ENCODE assay signal across 25 cellular contexts in the genomic region with DNA sequence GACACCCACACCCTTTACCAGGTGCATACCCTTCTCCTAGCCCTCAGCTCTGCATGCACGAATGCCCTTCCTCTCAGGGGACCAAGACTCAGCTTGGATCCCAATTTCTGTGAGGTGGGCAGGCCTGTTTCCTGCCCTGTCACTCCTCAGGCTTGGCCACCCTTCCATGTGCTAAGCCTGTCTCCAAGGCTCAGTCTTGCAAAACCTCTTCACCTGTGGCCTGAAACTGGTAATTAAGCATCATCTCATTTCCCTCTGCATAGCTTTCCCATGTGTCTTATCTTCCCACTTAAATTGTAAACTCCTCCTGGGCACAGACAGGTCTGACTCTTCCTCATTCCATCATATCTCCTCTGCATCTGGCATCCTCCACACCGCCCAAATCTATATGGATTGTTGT. TPM values are rescaled to one million over a fixed set of nuclear protein-coding genes. Genes with fewer than 3 reads are reported as not detected.
A peak's percentile ranks its signal among the peaks of the same experiment; 100 is the strongest.
DNase-seq lines count a peak whose midpoint lies in the region; FAIRE-seq and TF ChIP-seq lines count a peak whose summit lies in the region.
"Had no signal": no experiment of that assay in that cellular context is flagged by ENCODE, and none has a peak within 500 bp of the region (broad histone marks: within the 10 kb centered on the region; RNA-seq: fewer than 3 reads in every experiment).

No MANE protein-coding gene starts in this region.

- peaks cover 0 to 9% of the 10 kb centered on the region in 2 experiments; a peak in 2 of 4 replicates for H3K9me3 ChIP-seq in H1 (ENCODE audit: insufficient read depth in 2 of 2, low read depth in 1 of 2, low read length in 1 of 2)
- H3K9me3 ChIP-seq in CD4-positive, alpha-beta memory T cell (ENCODE audit: control insufficient read depth in 1 of 2, low read length in 2 of 2) = no peaks in the 10 kb centered on the region

- peak overlapping the region; percentile 78; the same call in 1 of the 2 replicates for H3K18ac ChIP-seq in H1 (ENCODE audit: extremely low read depth, low read length)

- no peaks in the 10 kb centered on the region for H3K36me3 ChIP-seq in H1 (ENCODE audit: control insufficient read depth in 2 of 4, insufficient read depth in 4 of 4, low read length in 3 of 4)
- no peaks in the 10 kb centered on the region for H3K36me3 ChIP-seq in CD4-positive, alpha-beta memory T cell (ENCODE audit: insufficient read depth, low read length)

- H3K4me1 ChIP-seq in H1 (replicated peaks in 1 of 4; ENCODE audit: control insufficient read depth in 3 of 4, insufficient read depth in 4 of 4, low read length in 3 of 4) = peaks cover 0 to 8% (median 2%) of the 10 kb centered on the region in 4 experiments; a peak in 4 of 7 replicates
- H3K4me1 ChIP-seq in CD4-positive, alpha-beta memory T cell (ENCODE audit: insufficient read depth, low read length) = no peaks in the 10 kb centered on the region

- H3K4me1 Mint-ChIP-seq in CD14-positive monocyte = peaks cover 54% of the 10 kb centered on the region
- H3K4me1 Mint-ChIP-seq in nephron progenitor cell = peaks cover 6% of the 10 kb centered on the region
- H3K4me1 Mint-ChIP-seq in CD4-positive, alpha-beta memory T cell = no peaks in the 10 kb centered on the region

- DNase-seq in CD14-positive monocyte (ENCODE audit: low spot score) (no peak), Kasumi-1 (lab: John Stamatoyannopoulos, UW) (peak; percentile 26 to 27), H1 (ENCODE audit: low read depth in 1 of 2, low spot score in 2 of 2) (no peak), nephron progenitor cell (no peak), ACHN (no peak), GM10248 (ENCODE audit: extremely low spot score) (no peak)
- DNase-seq in CD4-positive, alpha-beta memory T cell = no peak
- DNase-seq in activated CD8-positive, alpha-beta memory T cell treated with anti-CD3 and anti-CD28 coated beads, Interleukin-2, amount 50 U/mL, for 48 hours = no peak
- DNase-seq: Calu3; CD4-positive, alpha-beta T cell; HFFc6; KG1; NCI-H1417; NCI-H1694 treated with DMSO at 0.1 percent for 48 hours; NCI-H2081 treated with DMSO at 0.1 percent for 48 hours; NCI-H2171 treated with DMSO at 0.1 percent for 48 hours; NCI-H446 treated with DMSO at 0.1 percent for 48 hours; NCI-H526 treated with DMSO at 0.1 percent for 48 hours; SHP77 treated with DMSO at 0.1 percent for 48 hours; SW 1271 had no signal

- no peak overlapping the region for H2AK5ac ChIP-seq in H1 (ENCODE audit: low read depth, low read length)

- H4K20me1 ChIP-seq in H1 (replicated peaks in 1 of 2; ENCODE audit: control insufficient read depth in 1 of 2, insufficient read depth in 2 of 2, low read length in 2 of 2) = no peaks in the 10 kb centered on the region

- TF ChIP-seq CTCF in CD14-positive monocyte (IDR thresholded peaks at IDR 0.05) (no peak), H1 (IDR thresholded peaks at IDR 0.05; ENCODE audit: control extremely low read depth in 1 of 3, insufficient read depth in 1 of 3, low read depth in 1 of 3, low read length in 3 of 3) (no peak), nephron progenitor cell (IDR thresholded peaks at IDR 0.05) (no peak), GM10248 (IDR thresholded peaks at IDR 0.05; ENCODE audit: control extremely low read depth, extremely low read depth, low read depth, missing control alignments) (no peak)

- H3K23me2 ChIP-seq in H1 (ENCODE audit: low read depth, low read length) = no peaks in the 10 kb centered on the region; the same call in 1 of the 2 replicates

- intact Hi-C loops in CD14-positive monocyte (cut with micrococcal nuclease) = no loop called here
- intact Hi-C loops in CD4-positive, alpha-beta memory T cell (cut with micrococcal nuclease) = no loop called here

- 81% methylated on average over 2 of the region's 2 CpGs; no CpG with 5 or more reads in 1 of the 2 experiments for WGBS in H1 (ENCODE audit: extremely low coverage in 1 of 2, insufficient coverage in 1 of 2, insufficient read length in 1 of 2, insufficient replicate concordance in 2 of 2, low coverage in 1 of 2, low lambda C conversion rate in 2 of 2, missing lambda C conversion rate in 1 of 2), 2 experiments

- no peak overlapping the region for H3K27ac ChIP-seq in H1 (ENCODE audit: low read depth, low read length)
- no peak overlapping the region for H3K27ac ChIP-seq in CD4-positive, alpha-beta memory T cell (ENCODE audit: low read depth, low read length)
- H3K27ac ChIP-seq: RWPE1, SK-N-MC had no signal

- H2BK12ac ChIP-seq in H1 (ENCODE audit: low read depth, low read length) = peak overlapping the region; percentile 73; the same call in 1 of the 2 replicates

- in situ Hi-C loops in ACHN (cut with HindIII; ENCODE audit: low pct_ligation_motif_present, low pct_unique_long_range_greater_than_20kb, low sequenced_read_pairs) = no loop called here

- H2BK20ac ChIP-seq in H1 (ENCODE audit: low read length) = peak overlapping the region; percentile 73; the same call in 1 of the 2 replicates

- H3K27me3 Mint-ChIP-seq in CD14-positive monocyte (ENCODE audit: low read depth in 3 of 3) = peaks cover 0 to 2% (median 0%) of the 10 kb centered on the region in 3 donors
- H3K27me3 Mint-ChIP-seq in nephron progenitor cell (ENCODE audit: low read depth, poor library complexity) = peaks cover 4% of the 10 kb centered on the region
- H3K27me3 Mint-ChIP-seq in CD4-positive, alpha-beta memory T cell = no peaks in the 10 kb centered on the region
- H3K27me3 Mint-ChIP-seq: CD4-positive, alpha-beta T cell had no signal

- H4K8ac ChIP-seq in H1 (ENCODE audit: extremely low read depth, insufficient read depth, low read length) = no peak overlapping the region

- CTCF ChIA-PET in H1 (lab: Charles Lee; ENCODE audit: partially characterized antibody) (interaction anchor here (0.7 to 1.8 kb wide), 4 partner anchors 30 to 101 kb away, joined by 3 to 6 read pairs (median 4); no protein-coding TSS in a partner anchor), GM10248 (lab: Yijun Ruan, JAX) (interaction anchor here (1.2 to 4.3 kb wide), 4 partner anchors 10 to 41 kb away, joined by 3 to 15 read pairs (median 8); no protein-coding TSS in a partner anchor)
- CTCF ChIA-PET in CD4-positive, alpha-beta memory T cell (lab: Charles Lee; ENCODE audit: partially characterized antibody) = interaction anchor here (3.2 kb wide), 1 partner anchor 83 kb away, joined by 18 read pairs; no protein-coding TSS in a partner anchor

- H3K36me3 Mint-ChIP-seq in CD14-positive monocyte (no peaks in the 10 kb centered on the region), nephron progenitor cell (ENCODE audit: low read depth) (no peaks in the 10 kb centered on the region)
- no peaks in the 10 kb centered on the region for H3K36me3 Mint-ChIP-seq in CD4-positive, alpha-beta memory T cell

- H2BK5ac ChIP-seq in H1 (ENCODE audit: low read depth, low read length) = peak overlapping the region; percentile 92; the same call in 1 of the 2 replicates

- H2BK120ac ChIP-seq in H1 (replicated peaks; ENCODE audit: low read depth, low read length) = peak overlapping the region; percentile 90

- H3K4ac ChIP-seq in H1 (replicated peaks; ENCODE audit: insufficient read length, low read depth, low read length) = peak overlapping the region; percentile 50

- no peak for TF ChIP-seq RAD21 in H1 (IDR thresholded peaks at IDR 0.05 in 1 of 2, conservative IDR thresholded peaks at IDR 0.05 in 1 of 2; ENCODE audit: low read depth in 2 of 2, low read length in 2 of 2)

- H3K27ac Mint-ChIP-seq in CD14-positive monocyte = peak overlapping the region in 4 of 7 donors; percentile 32 to 76 (median 52)
- peak overlapping the region; percentile 5 for H3K27ac Mint-ChIP-seq in nephron progenitor cell
- H3K27ac Mint-ChIP-seq in CD4-positive, alpha-beta memory T cell = no peak overlapping the region
- H3K27ac Mint-ChIP-seq: CD4-positive, alpha-beta T cell; HFFc6 had no signal

- no peaks in the 10 kb centered on the region for H3K79me2 ChIP-seq in H1 (ENCODE audit: control insufficient read depth in 1 of 2, insufficient read depth in 2 of 2, low read length in 2 of 2)

- no peaks in the 10 kb centered on the region for H3K79me1 ChIP-seq in H1 (ENCODE audit: low read depth, low read length)

- H3K14ac ChIP-seq in H1 (ENCODE audit: insufficient read length) = no peak overlapping the region

- no peak overlapping the region for H3K56ac ChIP-seq in H1 (replicated peaks; ENCODE audit: insufficient read length, low read depth, low read length)

- H2BK15ac ChIP-seq in H1 (ENCODE audit: low read length) = no peak overlapping the region

- H3K9ac ChIP-seq in H1 (replicated peaks in 1 of 4; ENCODE audit: extremely low read depth in 1 of 4, low read depth in 3 of 4, low read length in 3 of 4) = no peak overlapping the region

- H3K4me3 Mint-ChIP-seq in CD14-positive monocyte (peak overlapping the region in 1 of 2 donors; percentile 71), nephron progenitor cell (no peak overlapping the region)
- no peak overlapping the region for H3K4me3 Mint-ChIP-seq in CD4-positive, alpha-beta memory T cell
- H3K4me3 Mint-ChIP-seq: CD4-positive, alpha-beta T cell; HFFc6 had no signal

- no peak for FAIRE-seq in H1 (lab: Jason Lieb, UNC)
- FAIRE-seq: GM19239, H54, HTR-8/SVneo had no signal

- no peak for TF ChIP-seq POLR2A in H1 (IDR thresholded peaks at IDR 0.05; ENCODE audit: control extremely low read depth in 1 of 2, low read depth in 2 of 2, low read length in 2 of 2)

- no peak overlapping the region for H4K5ac ChIP-seq in H1 (ENCODE audit: insufficient read length, low read depth, low read length)

- no peak for TF ChIP-seq EP300 in H1 (IDR thresholded peaks at IDR 0.05; ENCODE audit: borderline replicate concordance in 1 of 2, low read depth in 2 of 2, low read length in 2 of 2)

- POLR2A ChIA-PET in H1 (lab: Charles Lee; ENCODE audit: partially characterized antibody) (no interaction called here), GM10248 (lab: Yijun Ruan, JAX) (no interaction called here)
- POLR2A ChIA-PET in CD4-positive, alpha-beta memory T cell (lab: Charles Lee; ENCODE audit: partially characterized antibody) = no interaction called here

- H3K27me3 ChIP-seq in H1 (replicated peaks in 1 of 4; ENCODE audit: control insufficient read depth in 3 of 4, extremely low read depth in 1 of 4, insufficient read depth in 3 of 4, low read length in 3 of 4) = no peaks in the 10 kb centered on the region
- no peaks in the 10 kb centered on the region for H3K27me3 ChIP-seq in CD4-positive, alpha-beta memory T cell (ENCODE audit: insufficient read depth, low read length)

- no peak overlapping the region for H3K4me3 ChIP-seq in H1 (ENCODE audit: extremely low read depth in 1 of 4, insufficient read depth in 2 of 4, low read depth in 3 of 4, low read length in 4 of 4)
- H3K4me3 ChIP-seq in CD4-positive, alpha-beta memory T cell (ENCODE audit: low read length in 2 of 2) = no peak overlapping the region
- H3K4me3 ChIP-seq: SK-N-MC had no signal

- H3K9me3 Mint-ChIP-seq in CD14-positive monocyte (peaks cover 0 to 2% (median 0%) of the 10 kb centered on the region in 7 donors), nephron progenitor cell (peaks cover 14% of the 10 kb centered on the region)
- peaks cover 0 to 2% (median under 1%) of the 10 kb centered on the region in 8 donors for H3K9me3 Mint-ChIP-seq in CD4-positive, alpha-beta memory T cell
- H3K9me3 Mint-ChIP-seq: CD4-positive, alpha-beta T cell had no signal

- peak overlapping the region; percentile 79 for H4K91ac ChIP-seq in H1 (replicated peaks; ENCODE audit: insufficient read length, low read length)

- peak overlapping the region; percentile 70 for H2AFZ ChIP-seq in H1 (ENCODE audit: low read length)

- no peak overlapping the region for H3K23ac ChIP-seq in H1 (ENCODE audit: insufficient read length)

- peak overlapping the region in 1 of 2 experiments; percentile 43; a peak in 2 of 4 replicates for H3K4me2 ChIP-seq in H1 (ENCODE audit: insufficient read depth in 1 of 2, low read depth in 2 of 2, low read length in 2 of 2)

RNA-seq across cellular contexts. Expression of a gene that starts 31.0 kb away (rescaled TPM):
- under 1 TPM; 0.40 to 0.51 TPM for polyA plus RNA-seq in CD14-positive monocyte
- total RNA-seq in H1 (2021; fragmentation: NEBNext Ultra II Directional; extraction: Animal tissue kit (Norgen Biotek cat#: 25700)) = 1.1 and 1.3 TPM in 2 replicates
- polyA plus RNA-seq in H1 (2011; rRNA removed) = 0.39 and 0.55 TPM in 2 replicates
- polyA plus RNA-seq in H1 (2011; cell fraction: cytosol; rRNA removed) = 0.39 TPM
- 1.3 TPM for polyA plus RNA-seq in H1 (2011; cell fraction: nucleus; rRNA removed)
- polyA plus RNA-seq in H1 (2012, experiment 1 of 2) = 1.2 to 1.8 TPM (median 1.7 TPM) in 4 replicates
- polyA plus RNA-seq in H1 (2012, experiment 2 of 2) = 0.35 TPM
- polyA plus RNA-seq in H1 (2013, experiment 1 of 2) = 0.39 TPM
- 0.46 TPM for polyA plus RNA-seq in H1 (2013, experiment 2 of 2)
- 0.12 and 0.66 TPM in 2 replicates for polyA minus RNA-seq in H1 (2011; rRNA and poly(A)+ RNA removed)
- 1.6 TPM for polyA minus RNA-seq in H1 (2011; cell fraction: cytosol; rRNA and poly(A)+ RNA removed)
- polyA minus RNA-seq in H1 (2011; cell fraction: nucleus; rRNA and poly(A)+ RNA removed) = 1.1 TPM
- 1 to 10 TPM in 1 of 2 experiments, under 1 TPM in 1; 0.75 to 3.1 TPM for total RNA-seq in CD4-positive, alpha-beta memory T cell
- polyA plus RNA-seq in CD4-positive, alpha-beta memory T cell = under 1 TPM; 0.63 to 0.99 TPM

RNA-seq across cellular contexts. Expression of a gene that starts 59.8 kb away (rescaled TPM):
- polyA plus RNA-seq in CD14-positive monocyte (1 to 10 TPM; 4.2 to 7.9 TPM), H1 (2011; rRNA removed) (9.2 and 10.3 TPM in 2 replicates)
- total RNA-seq in H1 (2021; fragmentation: NEBNext Ultra II Directional; extraction: Animal tissue kit (Norgen Biotek cat#: 25700)) = 15.9 and 19.1 TPM in 2 replicates
- polyA plus RNA-seq in H1 (2011; cell fraction: cytosol; rRNA removed) = 13.3 TPM
- 23.6 TPM for polyA plus RNA-seq in H1 (2011; cell fraction: nucleus; rRNA removed)
- 11.3 to 13.6 TPM (median 12.3 TPM) in 4 replicates for polyA plus RNA-seq in H1 (2012, experiment 1 of 2)
- polyA plus RNA-seq in H1 (2012, experiment 2 of 2) = 0.76 TPM
- polyA plus RNA-seq in H1 (2013, experiment 1 of 2) = 18.3 TPM
- polyA plus RNA-seq in H1 (2013, experiment 2 of 2) = 15.1 TPM
- 20.7 and 25.8 TPM in 2 replicates for polyA minus RNA-seq in H1 (2011; rRNA and poly(A)+ RNA removed)
- 15.9 TPM for polyA minus RNA-seq in H1 (2011; cell fraction: cytosol; rRNA and poly(A)+ RNA removed)
- 33.8 TPM for polyA minus RNA-seq in H1 (2011; cell fraction: nucleus; rRNA and poly(A)+ RNA removed)
- 10 to 100 TPM; 53.6 to 55.3 TPM for total RNA-seq in CD4-positive, alpha-beta memory T cell
- polyA plus RNA-seq in CD4-positive, alpha-beta memory T cell = 10 to 100 TPM; 20.2 to 26.4 TPM

Comparison
In these comparisons a context has a peak if more than half of its experiments do, and no peak if none do; other contexts are left out.
1. DNase-seq: peak in Kasumi-1 (2 of 2); none in CD14-positive monocyte (single experiment), H1 (0 of 2), nephron progenitor cell (single experiment), CD4-positive, alpha-beta memory T cell (0 of 5), activated CD8-positive, alpha-beta memory T cell treated with anti-CD3 and anti-CD28 coated beads, Interleukin-2, amount 50 U/mL, for 48 hours (single experiment), ACHN (single experiment) and GM10248 (single experiment).
2. H3K27ac Mint-ChIP-seq: peak in CD14-positive monocyte (4 of 7) and nephron progenitor cell (single experiment); none in CD4-positive, alpha-beta memory T cell (0 of 7).